ENCODE assay signal across 8 cellular contexts in the genomic region with DNA sequence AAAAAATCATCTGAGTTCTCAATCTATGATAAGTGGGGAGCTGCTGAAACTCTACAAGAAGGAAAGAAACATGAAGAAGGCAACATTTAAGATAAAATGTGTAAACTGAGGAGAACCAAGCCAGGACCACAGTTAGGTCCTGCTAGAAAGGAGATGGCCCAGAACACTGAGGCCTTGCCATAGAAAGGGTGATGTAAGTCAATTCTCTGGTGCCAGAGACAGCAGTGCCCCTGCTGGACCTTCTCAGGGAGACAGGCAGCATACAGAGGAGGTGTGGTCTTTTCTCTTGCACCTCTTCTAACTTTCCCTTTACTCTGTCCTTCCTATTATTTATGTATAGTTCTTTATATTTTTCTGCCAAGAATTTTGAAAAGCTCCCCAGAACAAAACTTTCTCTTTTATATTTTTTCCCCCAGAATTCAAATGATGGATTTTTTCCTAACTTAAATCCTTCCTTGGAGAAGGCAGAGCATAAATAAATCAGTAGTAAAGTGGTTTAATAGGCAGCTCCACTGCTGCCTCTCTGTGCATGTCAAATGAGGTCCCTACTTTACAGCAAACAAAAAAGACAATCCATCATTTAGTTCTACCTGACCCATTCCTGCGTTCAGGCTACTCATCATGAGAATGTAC. TPM values are rescaled to one million over a fixed set of nuclear protein-coding genes. Genes with fewer than 3 reads are reported as not detected.
DNase-seq lines count a peak whose midpoint lies in the region; ATAC-seq and TF ChIP-seq lines count a peak whose summit lies in the region.

No MANE protein-coding gene starts in this region.

- H3K9me2 ChIP-seq in MM.1S (replicated peaks; ENCODE audit: insufficient read depth, low read length) (no peaks in the 10 kb centered on the region), hepatocyte (replicated peaks; ENCODE audit: insufficient read depth) (no peaks in the 10 kb centered on the region)

- DNase-seq in activated naive CD4-positive, alpha-beta T cell treated with Interleukin-2 at 50 U/mL for 16 hours: peak; percentile 32
- DNase-seq in activated naive CD4-positive, alpha-beta T cell treated with anti-CD3 and anti-CD28 coated beads, Interleukin-2, amount 50 U/mL, for 16 hours: no peak
- DNase-seq in MM.1S (peak; percentile 30), hepatocyte (ENCODE audit: low spot score) (peak; percentile 65), thoracic aorta (ENCODE audit: low spot score) (no peak)
- no peak for DNase-seq in activated naive CD8-positive, alpha-beta T cell treated with anti-CD3 and anti-CD28 coated beads, Interleukin-2, amount 50 U/mL, for 24 hours
- DNase-seq in central memory CD4-positive, alpha-beta T cell: no peak
- DNase-seq in effector memory CD4-positive, alpha-beta T cell: no peak

- peaks cover 32% of the 10 kb centered on the region for H3K36me3 Mint-ChIP-seq in activated naive CD8-positive, alpha-beta T cell treated with anti-CD3 and anti-CD28 coated beads, Interleukin-2, amount 50 U/mL, for 24 hours (ENCODE audit: low read depth)

- H2AFZ ChIP-seq in MM.1S (ENCODE audit: low read length) (no peak overlapping the region), hepatocyte (no peak overlapping the region)

- H3K4me3 Mint-ChIP-seq in activated naive CD8-positive, alpha-beta T cell treated with anti-CD3 and anti-CD28 coated beads, Interleukin-2, amount 50 U/mL, for 24 hours: no peak overlapping the region

- H3K4me3 ChIP-seq in MM.1S (ENCODE audit: low read length): no peak overlapping the region
- H3K4me3 ChIP-seq in hepatocyte: no peak overlapping the region
- no peak overlapping the region for H3K4me3 ChIP-seq in thoracic aorta
- no peak overlapping the region for H3K4me3 ChIP-seq in effector memory CD4-positive, alpha-beta T cell (ENCODE audit: insufficient read depth, low read depth, low read length, poor library complexity, severe bottlenecking)

- H3K4me2 ChIP-seq in MM.1S (ENCODE audit: low read depth, low read length) (no peak overlapping the region), hepatocyte (no peak overlapping the region)

- H3K27me3 ChIP-seq in MM.1S (replicated peaks; ENCODE audit: insufficient read depth, low read length) (no peaks in the 10 kb centered on the region), hepatocyte (no peaks in the 10 kb centered on the region), thoracic aorta (replicated peaks; ENCODE audit: insufficient read depth) (no peaks in the 10 kb centered on the region)
- H3K27me3 ChIP-seq in effector memory CD4-positive, alpha-beta T cell (replicated peaks; ENCODE audit: control insufficient read depth, insufficient read depth, low read length, poor library complexity, severe bottlenecking): no peaks in the 10 kb centered on the region

- H3K27me3 Mint-ChIP-seq in activated naive CD8-positive, alpha-beta T cell treated with anti-CD3 and anti-CD28 coated beads, Interleukin-2, amount 50 U/mL, for 24 hours: no peaks in the 10 kb centered on the region

- H3K27ac ChIP-seq in MM.1S (ENCODE audit: low read length) (no peak overlapping the region), hepatocyte (no peak overlapping the region), thoracic aorta (no peak overlapping the region)
- H3K27ac ChIP-seq in effector memory CD4-positive, alpha-beta T cell (ENCODE audit: insufficient read depth, low read length, poor library complexity, severe bottlenecking): no peak overlapping the region

- H3K9me3 ChIP-seq in MM.1S (replicated peaks; ENCODE audit: insufficient read depth, low read length) (no peaks in the 10 kb centered on the region), hepatocyte (ENCODE audit: low read depth) (no peaks in the 10 kb centered on the region), thoracic aorta (no peaks in the 10 kb centered on the region)
- no peaks in the 10 kb centered on the region for H3K9me3 ChIP-seq in effector memory CD4-positive, alpha-beta T cell (ENCODE audit: control insufficient read depth, low read length)

- ATAC-seq in activated naive CD8-positive, alpha-beta T cell treated with anti-CD3 and anti-CD28 coated beads, Interleukin-2, amount 50 U/mL, for 24 hours: peak; percentile 71
- no peak for ATAC-seq in thoracic aorta (ENCODE audit: insufficient number of reproducible peaks, low FRiP score, low read depth)

- peaks cover 25% of the 10 kb centered on the region for H3K4me1 Mint-ChIP-seq in activated naive CD8-positive, alpha-beta T cell treated with anti-CD3 and anti-CD28 coated beads, Interleukin-2, amount 50 U/mL, for 24 hours

- TF ChIP-seq CTCF in MM.1S (IDR thresholded peaks at IDR 0.05; ENCODE audit: low read length): peak; percentile 36
- TF ChIP-seq CTCF in hepatocyte (IDR thresholded peaks at IDR 0.05; ENCODE audit: poor library complexity): peak; percentile 50
- TF ChIP-seq CTCF in thoracic aorta (IDR thresholded peaks at IDR 0.05): peak; percentile 29

- H3F3A ChIP-seq in MM.1S (ENCODE audit: insufficient read depth, low read length): peaks cover 12% of the 10 kb centered on the region

- H3K79me2 ChIP-seq in MM.1S (ENCODE audit: low read length) (peaks cover 20% of the 10 kb centered on the region), hepatocyte (no peaks in the 10 kb centered on the region)

- H3K36me3 ChIP-seq in MM.1S (replicated peaks; ENCODE audit: insufficient read depth, low read length): no peaks in the 10 kb centered on the region
- no peaks in the 10 kb centered on the region for H3K36me3 ChIP-seq in hepatocyte (replicated peaks; ENCODE audit: insufficient read depth, low read depth)
- peaks cover 5% of the 10 kb centered on the region for H3K36me3 ChIP-seq in thoracic aorta
- H3K36me3 ChIP-seq in effector memory CD4-positive, alpha-beta T cell (ENCODE audit: control insufficient read depth, insufficient read depth, low read length): no peaks in the 10 kb centered on the region

- WGBS in hepatocyte (ENCODE audit: low lambda C conversion rate, missing lambda C conversion rate): 84% methylated on average over 1 of the region's 1 CpG

- no peak overlapping the region for H3K27ac Mint-ChIP-seq in activated naive CD8-positive, alpha-beta T cell treated with anti-CD3 and anti-CD28 coated beads, Interleukin-2, amount 50 U/mL, for 24 hours

- H3K4me1 ChIP-seq in MM.1S (ENCODE audit: low read length) (peaks cover 22% of the 10 kb centered on the region), hepatocyte (ENCODE audit: insufficient read depth) (no peaks in the 10 kb centered on the region), thoracic aorta (ENCODE audit: control insufficient read depth in 1 of 2, low read depth in 2 of 2) (no peaks in the 10 kb centered on the region)
- H3K4me1 ChIP-seq in effector memory CD4-positive, alpha-beta T cell (ENCODE audit: control insufficient read depth, insufficient read depth, low read length, poor library complexity, severe bottlenecking): peaks cover 11% of the 10 kb centered on the region

- H3K9ac ChIP-seq in MM.1S (ENCODE audit: low read length): no peak overlapping the region

- no peaks in the 10 kb centered on the region for H3K9me3 Mint-ChIP-seq in activated naive CD8-positive, alpha-beta T cell treated with anti-CD3 and anti-CD28 coated beads, Interleukin-2, amount 50 U/mL, for 24 hours

- no peaks in the 10 kb centered on the region for H4K20me1 ChIP-seq in MM.1S (ENCODE audit: insufficient read depth, low read length)
- no peaks in the 10 kb centered on the region for H4K20me1 ChIP-seq in hepatocyte (ENCODE audit: insufficient read depth, poor library complexity, severe bottlenecking)

RNA-seq across cellular contexts. Expression of a gene that starts 9.0 kb away (rescaled TPM):
- 33.0 and 44.7 TPM in 2 replicates for total RNA-seq in hepatocyte
- 147 and 151 TPM in 2 replicates for polyA plus RNA-seq in hepatocyte
- total RNA-seq in thoracic aorta: 10 to 100 TPM; 15.0 to 39.8 TPM

RNA-seq across cellular contexts. Expression of a gene that starts 44.2 kb away (rescaled TPM):
- total RNA-seq in hepatocyte (7.9 and 9.5 TPM in 2 replicates), thoracic aorta (under 1 TPM; 0.27 to 0.56 TPM)
- polyA plus RNA-seq in hepatocyte: 21.1 and 25.3 TPM in 2 replicates

Comparison
In these comparisons a context has a peak if more than half of its experiments do, and no peak if none do; other contexts are left out.
1. DNase-seq: peak in activated naive CD4-positive, alpha-beta T cell treated with Interleukin-2 at 50 U/mL for 16 hours (single experiment), MM.1S (single experiment) and hepatocyte (single experiment); none in activated naive CD4-positive, alpha-beta T cell treated with anti-CD3 and anti-CD28 coated beads, Interleukin-2, amount 50 U/mL, for 16 hours (single experiment), activated naive CD8-positive, alpha-beta T cell treated with anti-CD3 and anti-CD28 coated beads, Interleukin-2, amount 50 U/mL, for 24 hours (single experiment), thoracic aorta (single experiment), central memory CD4-positive, alpha-beta T cell (single experiment) and effector memory CD4-positive, alpha-beta T cell (0 of 3).
2. Peak in every context shown above with its lines, with median percentiles within 50 percentile points of each other: CTCF ChIP-seq.